Comparison of ENCODE assay signal across 12 cellular contexts in genomic region chr12:130827432-130827831, GRCh38. TPM values are rescaled to one million over a fixed set of nuclear protein-coding genes. Genes with fewer than 3 reads are reported as not detected.
DNase-seq lines count a peak whose midpoint lies in the region; ATAC-seq and TF ChIP-seq lines count a peak whose summit lies in the region.
"Had no signal": no experiment of that assay in that cellular context is flagged by ENCODE, and none has a peak within 500 bp of the region (broad histone marks: within the 10 kb centered on the region; RNA-seq: fewer than 3 reads in every experiment).

No MANE protein-coding gene starts in this region.

- CTCF ChIA-PET in RWPE1 (lab: Yijun Ruan, JAX): no interaction called here

- no peak for DNase-seq in RWPE1 (ENCODE audit: low spot score)
- peak; percentile 73 for DNase-seq in fibroblast of villous mesenchyme (ENCODE audit: low read depth)
- no peak for DNase-seq in sigmoid colon
- DNase-seq in GF-D8 (lab: John Stamatoyannopoulos, UW): no peak
- no peak for DNase-seq in NCI-H2029 (lab: John Stamatoyannopoulos, UW)
- DNase-seq: activated CD4-positive, alpha-beta T cell treated with anti-CD3 and anti-CD28 coated beads, Interleukin-2, amount 10 ng/mL, durations not matched to agents 7 days and 5 days; hypothalamus; Kasumi-1; T-helper 17 cell had no signal

- H3K4me3 ChIP-seq in fibroblast of villous mesenchyme (ENCODE audit: low read depth, low read length) (peak overlapping the region; percentile 7), sigmoid colon (no peak overlapping the region)

- TF ChIP-seq POLR2A in sigmoid colon (IDR thresholded peaks at IDR 0.05): no peak

- TF ChIP-seq CTCF in RWPE1 (conservative IDR thresholded peaks at IDR 0.05; ENCODE audit: low read depth) (no peak), fibroblast of villous mesenchyme (IDR thresholded peaks at IDR 0.05; ENCODE audit: insufficient read depth, low read depth, low read length) (no peak), sigmoid colon (IDR thresholded peaks at IDR 0.05) (no peak)

- TF ChIP-seq EP300 in sigmoid colon (IDR thresholded peaks at IDR 0.05): no peak

- no peaks in the 10 kb centered on the region for H3K9me3 ChIP-seq in sigmoid colon

- peak; percentile 46 for ATAC-seq in GM19351 (IDR thresholded peaks at IDR 0.05; ENCODE audit: unreplicated experiment)
- ATAC-seq in HG02981 (IDR thresholded peaks at IDR 0.05; ENCODE audit: unreplicated experiment): no peak
- ATAC-seq in GM21529 (IDR thresholded peaks at IDR 0.05; ENCODE audit: unreplicated experiment): no peak
- ATAC-seq: T-helper 17 cell had no signal

- intact Hi-C loops in sigmoid colon (cut with DNase I): no loop called here

- H3K36me3 ChIP-seq in sigmoid colon: peaks cover 4 to 15% (median 6%) of the 10 kb centered on the region in 4 donors

- peaks cover 0 to 24% (median 17%) of the 10 kb centered on the region in 4 donors for H3K4me1 ChIP-seq in sigmoid colon

- H3K27ac ChIP-seq in RWPE1: 0 out of 2 replicates have a peak overlapping the region, but pooled peaks have one; percentile 20
- peak overlapping the region; percentile 36 to 74 (median 70) for H3K27ac ChIP-seq in sigmoid colon

- H3K27me3 ChIP-seq in sigmoid colon: no peaks in the 10 kb centered on the region

- WGBS in sigmoid colon, 2 donors: 70 to 84% methylated on average over 3 of the region's 3 CpGs

- POLR2A ChIA-PET in RWPE1 (lab: Yijun Ruan, JAX; ENCODE audit: low non-redundant PET): interaction anchor here (0.7 kb wide), 1 partner anchor 43 kb away, joined by 3 read pairs; no protein-coding TSS in a partner anchor

RNA-seq across cellular contexts. Expression of gene STX2, which starts 11.6 kb away (rescaled TPM):
- total RNA-seq in fibroblast of villous mesenchyme (41.9 and 58.3 TPM in 2 replicates), sigmoid colon (10 to 100 TPM; 39.2 to 61.2 (median 44.2) TPM)
- polyA plus RNA-seq in sigmoid colon: 1 to 10 TPM; 2.8 to 5.9 (median 3.6) TPM

RNA-seq across cellular contexts. Expression of gene RAN, which starts 44.4 kb away (rescaled TPM):
- total RNA-seq in fibroblast of villous mesenchyme (514 and 614 TPM in 2 replicates), sigmoid colon (100 to 1,000 TPM; 160 to 186 (median 180) TPM)
- 100 to 1,000 TPM; 258 to 509 (median 321) TPM for polyA plus RNA-seq in sigmoid colon
